Comparison of ENCODE assay signal across 1 cellular context in genomic region chr18:55499526-55499925, GRCh38.
TF ChIP-seq lines count a peak whose summit lies in the region.

No MANE protein-coding gene starts in this region.

TF ChIP-seq in H1, 55 proteins besides CTCF, POLR2A, EP300 and RAD21:
- TF ChIP-seq CHD7 (IDR thresholded peaks at IDR 0.05; ENCODE audit: insufficient replicate concordance, low read length) (no peak), JUND (IDR thresholded peaks at IDR 0.05; ENCODE audit: low read length) (no peak), BCL11A (IDR thresholded peaks at IDR 0.05; ENCODE audit: low read depth in 2 of 2, low read length in 2 of 2) (no peak), RXRA (IDR thresholded peaks at IDR 0.05; ENCODE audit: insufficient read depth, low read depth, low read length) (no peak), EGR1 (IDR thresholded peaks at IDR 0.05; ENCODE audit: borderline replicate concordance, low read depth, low read length) (no peak), TAF7 (optimal IDR thresholded peaks at IDR 0.05; ENCODE audit: borderline replicate concordance, low read depth, low read length) (no peak), MAFK (IDR thresholded peaks at IDR 0.05; ENCODE audit: low read depth, low read length) (no peak), SP1 (IDR thresholded peaks at IDR 0.05; ENCODE audit: low read depth, low read length) (no peak), HDAC6 (IDR thresholded peaks at IDR 0.05; ENCODE audit: low read depth, low read length) (no peak), GTF2F1 (IDR thresholded peaks at IDR 0.05; ENCODE audit: borderline replicate concordance, low read depth, low read length) (no peak), SAP30 (IDR thresholded peaks at IDR 0.05; ENCODE audit: insufficient read depth, insufficient replicate concordance, low read length) (no peak), JUN (IDR thresholded peaks at IDR 0.05; ENCODE audit: low read depth, low read length) (no peak), NANOG (IDR thresholded peaks at IDR 0.05; ENCODE audit: insufficient read depth, low read depth, low read length, poor library complexity, severe bottlenecking) (no peak), SUZ12 (IDR thresholded peaks at IDR 0.05; ENCODE audit: low read length) (no peak), SIRT6 (IDR thresholded peaks at IDR 0.05; ENCODE audit: low read length) (no peak), CREB1 (IDR thresholded peaks at IDR 0.05) (no peak)
